Comparison of ENCODE assay signal across 9 cellular contexts in genomic region chr20:32465092-32465900, GRCh38.
DNase-seq lines count a peak whose midpoint lies in the region; ATAC-seq, FAIRE-seq and TF ChIP-seq lines count a peak whose summit lies in the region.
"Had no signal": no experiment of that assay in that cellular context is flagged by ENCODE, and none has a peak within 500 bp of the region (broad histone marks: within the 10 kb centered on the region; RNA-seq: fewer than 3 reads in every experiment).

No MANE protein-coding gene starts in this region.

- peak overlapping the region; percentile 99 for H3K27ac ChIP-seq in angular gyrus (ENCODE audit: low read depth, low read length)

- H3K9me3 Mint-ChIP-seq in osteocyte (ENCODE audit: unreplicated experiment), result no peaks in the 10 kb centered on the region
- no peaks in the 10 kb centered on the region for H3K9me3 Mint-ChIP-seq in stimulated activated naive CD8-positive, alpha-beta T cell treated with anti-CD3 and anti-CD28 coated beads, Interleukin-15, amount 100 ng/mL, for 72 hours

- FAIRE-seq in urothelium cell line (lab: Jason Lieb, UNC), result no peak

- no peak overlapping the region for H3K4me3 Mint-ChIP-seq in osteocyte (ENCODE audit: unreplicated experiment)
- no peak overlapping the region for H3K4me3 Mint-ChIP-seq in stimulated activated naive CD8-positive, alpha-beta T cell treated with anti-CD3 and anti-CD28 coated beads, Interleukin-15, amount 100 ng/mL, for 72 hours
- H3K4me3 Mint-ChIP-seq: B cell had no signal

- intact Hi-C loops in Right ventricle myocardium superior (cut with DNase I), result no loop called here

- TF ChIP-seq CTCF in AG10803 (conservative IDR thresholded peaks at IDR 0.05; ENCODE audit: low read length), result no peak
- TF ChIP-seq CTCF in osteocyte (IDR thresholded peaks at IDR 0.05), result no peak

- DNase-seq in AG10803 (ENCODE audit: low read depth), result peak; percentile 42
- DNase-seq in Right ventricle myocardium superior, result peak; percentile 71
- DNase-seq in osteocyte (ENCODE audit: extremely low spot score, unreplicated experiment), result no peak
- no peak for DNase-seq in NAMALWA (ENCODE audit: low spot score)
- no peak for DNase-seq in stimulated activated naive CD8-positive, alpha-beta T cell treated with anti-CD3 and anti-CD28 coated beads, Interleukin-15, amount 100 ng/mL, for 72 hours
- DNase-seq in urothelium cell line (ENCODE audit: low spot score), result no peak
- DNase-seq in activated naive CD4-positive, alpha-beta T cell treated with Interleukin-2 at 50 U/mL for 16 hours, result no peak

- peaks cover 5% of the 10 kb centered on the region for H3K36me3 Mint-ChIP-seq in osteocyte (ENCODE audit: unreplicated experiment)

- H3K4me3 ChIP-seq in AG10803 (ENCODE audit: low read length), result no peak overlapping the region

- H3K4me1 Mint-ChIP-seq in osteocyte (ENCODE audit: unreplicated experiment), result peaks cover 35% of the 10 kb centered on the region
- H3K4me1 Mint-ChIP-seq in stimulated activated naive CD8-positive, alpha-beta T cell treated with anti-CD3 and anti-CD28 coated beads, Interleukin-15, amount 100 ng/mL, for 72 hours, result peaks cover 20% of the 10 kb centered on the region

- peak overlapping the region; percentile 77 for H3K27ac Mint-ChIP-seq in osteocyte (ENCODE audit: unreplicated experiment)
- peak overlapping the region in 1 of 2 donors; percentile 63 for H3K27ac Mint-ChIP-seq in stimulated activated naive CD8-positive, alpha-beta T cell treated with anti-CD3 and anti-CD28 coated beads, Interleukin-15, amount 100 ng/mL, for 72 hours
- H3K27ac Mint-ChIP-seq: B cell had no signal

- peak; percentile 36 for ATAC-seq in Right ventricle myocardium superior (ENCODE audit: poor library complexity)
- ATAC-seq in stimulated activated naive CD8-positive, alpha-beta T cell treated with anti-CD3 and anti-CD28 coated beads, Interleukin-15, amount 100 ng/mL, for 72 hours, result no peak

- no peaks in the 10 kb centered on the region for H3K27me3 Mint-ChIP-seq in osteocyte (ENCODE audit: unreplicated experiment)
- no peaks in the 10 kb centered on the region for H3K27me3 Mint-ChIP-seq in stimulated activated naive CD8-positive, alpha-beta T cell treated with anti-CD3 and anti-CD28 coated beads, Interleukin-15, amount 100 ng/mL, for 72 hours
- H3K27me3 Mint-ChIP-seq: B cell had no signal

Comparison
In these comparisons a context has a peak if more than half of its experiments do, and no peak if none do; other contexts are left out.
1. DNase-seq: peak in AG10803 (single experiment) and Right ventricle myocardium superior (single experiment); none in osteocyte (single experiment), NAMALWA (single experiment), stimulated activated naive CD8-positive, alpha-beta T cell treated with anti-CD3 and anti-CD28 coated beads, Interleukin-15, amount 100 ng/mL, for 72 hours (0 of 2), urothelium cell line (single experiment) and activated naive CD4-positive, alpha-beta T cell treated with Interleukin-2 at 50 U/mL for 16 hours (single experiment).